Comparison of ENCODE assay signal across 22 cellular contexts in genomic region chr5:168723037-168723436, GRCh38.
DNase-seq lines count a peak whose midpoint lies in the region; TF ChIP-seq lines count a peak whose summit lies in the region.
"Had no signal": no experiment of that assay in that cellular context is flagged by ENCODE, and none has a peak within 500 bp of the region (broad histone marks: within the 10 kb centered on the region; RNA-seq: fewer than 3 reads in every experiment).

No MANE protein-coding gene starts in this region.

- H3K27me3 ChIP-seq in neural cell (ENCODE audit: insufficient read depth, low read depth, low read length): no peaks in the 10 kb centered on the region
- H3K27me3 ChIP-seq: BE2C, BLaER1 had no signal

- H3K27ac ChIP-seq in HEK293 (ENCODE audit: extremely low read depth, low read depth, low read length) (no peak overlapping the region), neural cell (ENCODE audit: low read length) (no peak overlapping the region)
- H3K27ac ChIP-seq: BLaER1 had no signal

- H3K4me2 ChIP-seq in neural cell (ENCODE audit: low read length): no peak overlapping the region
- H3K4me2 ChIP-seq: BLaER1 had no signal

- no peak overlapping the region for H2AFZ ChIP-seq in neural cell (ENCODE audit: low read depth, low read length)

- POLR2A ChIA-PET in HEK293 (lab: Yijun Ruan, JAX): no interaction called here

- no peak for TF ChIP-seq CTCF in HEK293 (tag by site-specific recombination; IDR thresholded peaks at IDR 0.05)
- TF ChIP-seq CTCF in neural cell (IDR thresholded peaks at IDR 0.05; ENCODE audit: poor library complexity, severe bottlenecking): no peak

- peak; percentile 9 for DNase-seq in posterior vena cava (ENCODE audit: low spot score)
- no peak for DNase-seq in dermis blood vessel endothelial cell
- DNase-seq in stimulated activated CD4-positive, alpha-beta T cell treated with anti-CD3 and anti-CD28 coated beads, Interleukin-1b, Interleukin-23, amount 100 ng/mL, for 48 hours: no peak
- DNase-seq: 8988T; ACHN; BE2C; C1 segment of cervical spinal cord; CD4-positive, alpha-beta memory T cell; CD4-positive, CD25-positive, alpha-beta regulatory T cell; CD8-positive, alpha-beta memory T cell; COR-L47; DMS 273 treated with DMSO at 0.1 percent for 48 hours; DMS153; DMS53; DMS79; DND-41; EL; GDM1 had no signal

- H3F3A ChIP-seq in neural cell (ENCODE audit: insufficient read depth, low read length, poor library complexity, severe bottlenecking): no peaks in the 10 kb centered on the region

- no peak overlapping the region for H3K4me3 ChIP-seq in HEK293 (ENCODE audit: low read depth, low read length)
- no peak overlapping the region for H3K4me3 ChIP-seq in neural cell (ENCODE audit: low read length)
- H3K4me3 ChIP-seq: BLaER1, GM12878 had no signal

- no peak for TF ChIP-seq RAD21 in neural cell (conservative IDR thresholded peaks at IDR 0.05)

- CTCF ChIA-PET in HEK293 (lab: Yijun Ruan, JAX): no interaction called here

- H4K20me1 ChIP-seq in neural cell (ENCODE audit: insufficient read depth): no peaks in the 10 kb centered on the region
- H4K20me1 ChIP-seq: BLaER1 had no signal

- H3K36me3 ChIP-seq in HEK293 (ENCODE audit: control insufficient read depth in 2 of 2, insufficient read depth in 1 of 2, low read length in 2 of 2) (no peaks in the 10 kb centered on the region), neural cell (ENCODE audit: insufficient read depth, low read length) (no peaks in the 10 kb centered on the region)
- H3K36me3 ChIP-seq: BLaER1 had no signal

- H3K4me1 ChIP-seq in HEK293 (ENCODE audit: control insufficient read depth, insufficient read depth, low read length): no peaks in the 10 kb centered on the region
- H3K4me1 ChIP-seq: BE2C, BLaER1 had no signal

- H3K79me2 ChIP-seq in neural cell (replicated peaks; ENCODE audit: insufficient read depth, low read length): no peaks in the 10 kb centered on the region

- H3K9me2 ChIP-seq in neural cell (ENCODE audit: insufficient read depth, low read length): no peaks in the 10 kb centered on the region

- no peak overlapping the region for H3K9ac ChIP-seq in neural cell (ENCODE audit: low read length)
- H3K9ac ChIP-seq: BLaER1 had no signal

- H3K9me3 ChIP-seq in HEK293 (ENCODE audit: control insufficient read depth, insufficient read depth, low read depth, low read length): no peaks in the 10 kb centered on the region
- H3K9me3 ChIP-seq in neural cell (ENCODE audit: low read length): no peaks in the 10 kb centered on the region
- H3K9me3 ChIP-seq: BE2C had no signal

- no peak for TF ChIP-seq EP300 in neural cell (conservative IDR thresholded peaks at IDR 0.05; ENCODE audit: poor library complexity, severe bottlenecking)

- intact Hi-C loops in posterior vena cava (cut with DNase I): no loop called here

TF ChIP-seq in HEK293, 187 proteins besides CTCF, POLR2A, EP300 and RAD21:
- peak; percentile 78; the same call in 1 of the 2 replicates for TF ChIP-seq ZFHX2 (tag by site-specific recombination; conservative IDR thresholded peaks at IDR 0.05)
- no peak for TF ChIP-seq ZNF19 (tag by site-specific recombination; IDR thresholded peaks at IDR 0.05; ENCODE audit: low read depth)
- TF ChIP-seq EGR2 (tag by site-specific recombination; IDR thresholded peaks at IDR 0.05; ENCODE audit: low read depth): peak; percentile 91
- TF ChIP-seq MZF1 (tag by site-specific recombination; IDR thresholded peaks at IDR 0.05; ENCODE audit: borderline replicate concordance): no peak

TF ChIP-seq in neural cell, 6 proteins besides CTCF, POLR2A, EP300 and RAD21:
- TF ChIP-seq REST (IDR thresholded peaks at IDR 0.05; ENCODE audit: borderline replicate concordance): no peak
- no peak for TF ChIP-seq EZH2 (IDR thresholded peaks at IDR 0.05; ENCODE audit: borderline replicate concordance, insufficient read depth, low read length, poor library complexity, severe bottlenecking)
- no peak for TF ChIP-seq TAF1 (IDR thresholded peaks at IDR 0.05; ENCODE audit: low read depth)
- peak; percentile 12 for TF ChIP-seq POLR2AphosphoS5 (IDR thresholded peaks at IDR 0.05)
- TF ChIP-seq SMC3 (conservative IDR thresholded peaks at IDR 0.05; ENCODE audit: poor library complexity): no peak
